1 cellular context compared by ENCODE assay signal in genomic region chr2:110861616-110862260, GRCh38.
A peak's percentile ranks its signal among the peaks of the same experiment; 100 is the strongest.
TF ChIP-seq lines count a peak whose summit lies in the region.

No MANE protein-coding gene starts in this region.

TF ChIP-seq in HepG2, 621 proteins besides CTCF, POLR2A, EP300 and RAD21 (continued from another document):
- 0 out of 2 replicates have a peak, but pooled peaks have one; percentile 30 for TF ChIP-seq ESRRA (CRISPR knock-in tag; IDR thresholded peaks at IDR 0.05; ENCODE audit: low read depth)
- TF ChIP-seq TBX2 (CRISPR knock-in tag; IDR thresholded peaks at IDR 0.05; ENCODE audit: borderline replicate concordance): peak; percentile 96
- TF ChIP-seq IKZF4 (CRISPR knock-in tag; IDR thresholded peaks at IDR 0.05; ENCODE audit: borderline replicate concordance, low read depth, not compliant biosample characterization): no peak
- TF ChIP-seq IRF2 (CRISPR knock-in tag; IDR thresholded peaks at IDR 0.05): no peak
- TF ChIP-seq CHD2 (IDR thresholded peaks at IDR 0.05; ENCODE audit: low read depth, low read length): peak; percentile 43; the same call in 1 of the 2 replicates
